ENCODE assay signal across 19 cellular contexts in genomic region chr4:104596189-104596588, GRCh38.
"Had no signal": no experiment of that assay in that cellular context is flagged by ENCODE, and none has a peak within 500 bp of the region (broad histone marks: within the 10 kb centered on the region; RNA-seq: fewer than 3 reads in every experiment).

No MANE protein-coding gene starts in this region.

- H3K36me3 ChIP-seq: tibial nerve, upper lobe of right lung, vagina had no signal

- H3K27me3 ChIP-seq: hepatocyte, testis, tibial nerve, upper lobe of right lung, vagina had no signal

- H2AFZ ChIP-seq: hepatocyte had no signal

- H3K27me3 Mint-ChIP-seq: stimulated activated naive B cell treated with anti-CD40 and anti-IgM and Interleukin-4, amounts not matched to agents 10 μg/mL and 1 μg/mL and 100 μg/mL, for 72 hours; stimulated activated naive CD8-positive, alpha-beta T cell treated with anti-CD3 and anti-CD28 coated beads, Interleukin-15, amount 100 ng/mL, for 72 hours had no signal

- H3K4me2 ChIP-seq: hepatocyte had no signal

- H3K9me3 ChIP-seq: psoas muscle, testis, tibial nerve, upper lobe of right lung, vagina had no signal

- H3K9me3 Mint-ChIP-seq: nephron progenitor cell; stimulated activated naive CD8-positive, alpha-beta T cell treated with anti-CD3 and anti-CD28 coated beads, Interleukin-15, amount 100 ng/mL, for 72 hours had no signal

- H3K4me1 ChIP-seq: psoas muscle, upper lobe of right lung, vagina had no signal

- H3K27ac ChIP-seq: hepatocyte, psoas muscle, testis, tibial nerve, upper lobe of right lung, vagina had no signal

- DNase-seq: effector CD4-positive, alpha-beta T cell; foreskin melanocyte; head of caudate nucleus; left colon; mammary epithelial cell; naive thymus-derived CD4-positive, alpha-beta T cell; nephron progenitor cell; psoas muscle; retina; stimulated activated CD4-positive, alpha-beta T cell treated with anti-CD3 and anti-CD28 coated beads, Interleukin-2, amount 100 ng/mL, for 24 hours; stimulated activated CD4-positive, alpha-beta T cell treated with anti-CD3 and anti-CD28 coated beads, Interleukin-4, amount 100 ng/mL, for 4 hours; stimulated activated naive B cell treated with anti-CD40 and anti-IgM and Interleukin-4, amounts not matched to agents 10 μg/mL and 1 μg/mL and 100 μg/mL, for 72 hours; stimulated activated naive CD8-positive, alpha-beta T cell treated with anti-CD3 and anti-CD28 coated beads, Interleukin-15, amount 100 ng/mL, for 72 hours; testis; upper lobe of right lung had no signal

- H3K79me2 ChIP-seq: hepatocyte had no signal

- H3K36me3 Mint-ChIP-seq: naive thymus-derived CD4-positive, alpha-beta T cell; stimulated activated naive B cell treated with anti-CD40 and anti-IgM and Interleukin-4, amounts not matched to agents 10 μg/mL and 1 μg/mL and 100 μg/mL, for 72 hours had no signal

- ATAC-seq: left colon; naive thymus-derived CD4-positive, alpha-beta T cell; psoas muscle; sciatic nerve; stimulated activated naive B cell treated with anti-CD40 and anti-IgM and Interleukin-4, amounts not matched to agents 10 μg/mL and 1 μg/mL and 100 μg/mL, for 72 hours; stimulated activated naive CD8-positive, alpha-beta T cell treated with anti-CD3 and anti-CD28 coated beads, Interleukin-15, amount 100 ng/mL, for 72 hours; upper lobe of right lung had no signal

- H3K4me3 ChIP-seq: hepatocyte, psoas muscle, testis, tibial nerve, upper lobe of right lung, vagina had no signal

- H3K4me3 Mint-ChIP-seq: naive thymus-derived CD4-positive, alpha-beta T cell; nephron progenitor cell; stimulated activated naive B cell treated with anti-CD40 and anti-IgM and Interleukin-4, amounts not matched to agents 10 μg/mL and 1 μg/mL and 100 μg/mL, for 72 hours; stimulated activated naive CD8-positive, alpha-beta T cell treated with anti-CD3 and anti-CD28 coated beads, Interleukin-15, amount 100 ng/mL, for 72 hours had no signal

- H3K27ac Mint-ChIP-seq: naive thymus-derived CD4-positive, alpha-beta T cell; nephron progenitor cell; stimulated activated naive B cell treated with anti-CD40 and anti-IgM and Interleukin-4, amounts not matched to agents 10 μg/mL and 1 μg/mL and 100 μg/mL, for 72 hours; stimulated activated naive CD8-positive, alpha-beta T cell treated with anti-CD3 and anti-CD28 coated beads, Interleukin-15, amount 100 ng/mL, for 72 hours had no signal

- H3K4me1 Mint-ChIP-seq: stimulated activated naive B cell treated with anti-CD40 and anti-IgM and Interleukin-4, amounts not matched to agents 10 μg/mL and 1 μg/mL and 100 μg/mL, for 72 hours; stimulated activated naive CD8-positive, alpha-beta T cell treated with anti-CD3 and anti-CD28 coated beads, Interleukin-15, amount 100 ng/mL, for 72 hours had no signal
